23 cellular contexts compared by ENCODE assay signal in the genomic region with DNA sequence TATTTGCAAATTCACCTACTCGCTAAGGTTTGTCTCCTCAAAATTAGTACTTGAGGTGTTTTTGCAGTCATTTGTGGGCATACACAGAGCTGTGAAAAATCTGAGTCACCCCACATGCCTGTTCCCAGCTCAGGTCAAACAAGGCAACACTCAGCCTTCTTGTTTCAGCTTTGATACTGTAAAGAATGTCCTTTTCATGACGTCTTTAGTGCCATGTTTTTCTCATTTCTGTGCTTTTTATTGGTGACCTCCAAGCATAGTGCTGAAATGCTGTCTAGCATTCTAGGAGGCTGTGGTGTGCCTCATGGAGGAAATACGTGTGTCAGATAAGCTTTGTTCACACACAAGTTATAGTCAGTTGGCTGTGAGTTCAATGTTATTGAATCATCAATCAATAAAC. TPM values are rescaled to one million over a fixed set of nuclear protein-coding genes. Genes with fewer than 3 reads are reported as not detected.
DNase-seq lines count a peak whose midpoint lies in the region; ATAC-seq and TF ChIP-seq lines count a peak whose summit lies in the region.
"Had no signal": no experiment of that assay in that cellular context is flagged by ENCODE, and none has a peak within 500 bp of the region (broad histone marks: within the 10 kb centered on the region; RNA-seq: fewer than 3 reads in every experiment).

No MANE protein-coding gene starts in this region.

- H3K4me2 ChIP-seq in GM23248 (ENCODE audit: unreplicated experiment) (no peak overlapping the region), osteoblast (ENCODE audit: insufficient read depth, low read length) (no peak overlapping the region)
- H3K4me2 ChIP-seq: A549, KMS-11 had no signal

- H3K27ac ChIP-seq in GM23248, result no peak overlapping the region
- H3K27ac ChIP-seq in skeletal muscle tissue (ENCODE audit: low read depth, low read length), result peak overlapping the region; percentile 6
- no peak overlapping the region for H3K27ac ChIP-seq in osteoblast (ENCODE audit: low read depth, low read length)
- H3K27ac ChIP-seq: A549, KMS-11, Peyer's patch, SJCRH30 had no signal

- DNase-seq in GM23248, result peak; percentile 34
- peak; percentile 22 to 31 for DNase-seq in cardiac fibroblast (ENCODE audit: low read depth in 2 of 2)
- DNase-seq in iris pigment epithelial cell (ENCODE audit: low read depth), result peak; percentile 47
- DNase-seq in NCI-H1048 (lab: John Stamatoyannopoulos, UW), result no peak
- DNase-seq in osteoblast (ENCODE audit: insufficient read length, low spot score, missing footprints), result no peak
- DNase-seq: Caco-2; CD4-positive, alpha-beta memory T cell; DMS 273 treated with DMSO at 0.1 percent for 48 hours; DMS79 treated with DMSO at 0.1 percent for 48 hours; H7; NCI-H1694; NCI-H2081; NCI-H2171; NCI-H345; NCI-H524; NCI-H82; Peyer's patch; SJCRH30 had no signal

- peaks cover 11% of the 10 kb centered on the region; the same call in 1 of the 2 replicates for H3F3A ChIP-seq in GM23248 (ENCODE audit: insufficient read depth)

- H2AFZ ChIP-seq in GM23248 (no peak overlapping the region), osteoblast (ENCODE audit: low read length) (no peak overlapping the region)

- H3K79me2 ChIP-seq in GM23248 (ENCODE audit: insufficient read depth), result no peaks in the 10 kb centered on the region
- H3K79me2 ChIP-seq in osteoblast (ENCODE audit: insufficient read depth, low read length), result no peaks in the 10 kb centered on the region

- H4K20me1 ChIP-seq in GM23248 (ENCODE audit: insufficient read depth) (no peaks in the 10 kb centered on the region), osteoblast (ENCODE audit: insufficient read depth, low read length) (no peaks in the 10 kb centered on the region)

- no peak overlapping the region for H3K4me3 ChIP-seq in GM23248
- no peak overlapping the region for H3K4me3 ChIP-seq in cardiac fibroblast (replicated peaks in 1 of 2; ENCODE audit: low read depth in 2 of 2, low read length in 2 of 2)
- peak overlapping the region in 2 of 3 donors; percentile 11 to 20 for H3K4me3 ChIP-seq in skeletal muscle tissue (ENCODE audit: low read length in 3 of 3)
- H3K4me3 ChIP-seq in osteoblast (ENCODE audit: insufficient read depth, low read length), result no peak overlapping the region
- H3K4me3 ChIP-seq: A549, GM12878, Peyer's patch, SJCRH30 had no signal

- ATAC-seq in HG03521 (IDR thresholded peaks at IDR 0.05; ENCODE audit: unreplicated experiment), result no peak
- ATAC-seq: A549, GM12878 had no signal

- H3K36me3 ChIP-seq in GM23248 (ENCODE audit: low read depth), result no peaks in the 10 kb centered on the region
- H3K36me3 ChIP-seq in skeletal muscle tissue (ENCODE audit: control insufficient read depth in 3 of 3, insufficient read depth in 3 of 3, low read length in 3 of 3), result peaks cover 11 to 28% (median 16%) of the 10 kb centered on the region in 3 donors
- no peaks in the 10 kb centered on the region for H3K36me3 ChIP-seq in osteoblast (ENCODE audit: insufficient read depth, low read length)
- H3K36me3 ChIP-seq: Peyer's patch, SJCRH30 had no signal

- in situ Hi-C loops in GM23248 (cut with MboI), result no loop called here

- H3K9ac ChIP-seq in GM23248, result no peak overlapping the region
- no peak overlapping the region for H3K9ac ChIP-seq in skeletal muscle tissue (ENCODE audit: low read depth in 1 of 3, low read length in 3 of 3)
- H3K9ac ChIP-seq: KMS-11 had no signal

- H3K4me1 ChIP-seq in GM23248 (ENCODE audit: insufficient read depth) (peaks cover 7% of the 10 kb centered on the region; the same call in 1 of the 2 replicates), skeletal muscle tissue (ENCODE audit: control insufficient read depth in 3 of 3, insufficient read depth in 3 of 3, low read length in 3 of 3) (peaks cover 55 to 66% (median 65%) of the 10 kb centered on the region in 3 donors), osteoblast (ENCODE audit: insufficient read depth, low read length) (no peaks in the 10 kb centered on the region)
- H3K4me1 ChIP-seq: A549, Caco-2, Peyer's patch, SJCRH30 had no signal

- TF ChIP-seq CTCF in cardiac fibroblast (IDR thresholded peaks at IDR 0.05; ENCODE audit: low read depth, low read length) (no peak), osteoblast (IDR thresholded peaks at IDR 0.05; ENCODE audit: extremely low read depth, low read depth, low read length) (no peak)

- H3K9me2 ChIP-seq in GM23248 (ENCODE audit: insufficient read depth), result no peaks in the 10 kb centered on the region

- H3K27me3 ChIP-seq in GM23248 (replicated peaks; ENCODE audit: insufficient read depth), result no peaks in the 10 kb centered on the region
- no peaks in the 10 kb centered on the region for H3K27me3 ChIP-seq in skeletal muscle tissue (ENCODE audit: control insufficient read depth in 3 of 3, insufficient read depth in 3 of 3, low read length in 3 of 3)
- H3K27me3 ChIP-seq in osteoblast (ENCODE audit: insufficient read depth, low read length), result no peaks in the 10 kb centered on the region
- H3K27me3 ChIP-seq: Peyer's patch, SJCRH30 had no signal

- 66 to 69% methylated on average over 3 of the region's 3 CpGs for WGBS in GM23248 (ENCODE audit: low coverage in 1 of 2, low lambda C conversion rate in 2 of 2, missing lambda C conversion rate in 2 of 2), 2 experiments

- H3K9me3 ChIP-seq in GM23248 (ENCODE audit: low read depth), result no peaks in the 10 kb centered on the region
- no peaks in the 10 kb centered on the region for H3K9me3 ChIP-seq in skeletal muscle tissue (ENCODE audit: control insufficient read depth in 3 of 3, low read length in 3 of 3)
- no peaks in the 10 kb centered on the region for H3K9me3 ChIP-seq in osteoblast (ENCODE audit: low read depth, low read length)
- H3K9me3 ChIP-seq: A549, Peyer's patch had no signal

RNA-seq across cellular contexts. Expression of a gene that starts 8.8 kb away (rescaled TPM):
- 5.7 and 8.6 TPM in 2 replicates for total RNA-seq in GM23248 (2014; rRNA removed; shearing (Covaris generic))
- polyA plus RNA-seq in GM23248 (2016; fragmentation: Nextera tagmentation; extraction: Ambion mirVana), result 1.8 and 2.2 TPM in 2 replicates
- 675 TPM for total RNA-seq in skeletal muscle tissue
- 1.1 and 3.2 TPM in 2 replicates for total RNA-seq in osteoblast
- total RNA-seq: H7 had no signal

Comparison
In these comparisons a context has a peak if more than half of its experiments do, and no peak if none do; other contexts are left out.
1. DNase-seq: peak in GM23248 (single experiment), cardiac fibroblast (2 of 2) and iris pigment epithelial cell (single experiment); none in NCI-H1048 (single experiment) and osteoblast (single experiment).
2. H3K4me3 ChIP-seq: peak in skeletal muscle tissue (2 of 3); none in GM23248 (single experiment), cardiac fibroblast (0 of 2) and osteoblast (single experiment).
3. RNA of a gene that starts 8.8 kb away (total RNA-seq): 675 TPM in skeletal muscle tissue (single experiment); 5.7 to 8.6 TPM in GM23248 and 1.1 to 3.2 TPM in osteoblast; every median in the first group is over 10 times any median in the second.